8 cellular contexts compared by ENCODE assay signal in genomic region chr7:4745971-4746919, GRCh38. TPM values are rescaled to one million over a fixed set of nuclear protein-coding genes. Genes with fewer than 3 reads are reported as not detected.
DNase-seq lines count a peak whose midpoint lies in the region; ATAC-seq and TF ChIP-seq lines count a peak whose summit lies in the region.

No MANE protein-coding gene starts in this region.

- no peaks in the 10 kb centered on the region for H3K27me3 Mint-ChIP-seq in activated naive CD4-positive, alpha-beta T cell treated with anti-CD3 and anti-CD28 coated beads, Interleukin-2, amount 50 U/mL, for 24 hours

- DNase-seq in LHCN-M2 (ENCODE audit: low read depth) (peak; percentile 24), hepatocyte (ENCODE audit: low spot score) (peak; percentile 64), activated gamma-delta T cell treated with Interleukin-2 at 50 U/mL for 16 hours (no peak)
- DNase-seq in stimulated activated effector memory CD8-positive, alpha-beta T cell treated with anti-CD3 and anti-CD28 coated beads, Interleukin-12 subunit alpha, Interleukin-12 subunit beta, amount 100 ng/mL, for 72 hours (ENCODE audit: low spot score in 2 of 2) = peak in 1 of 2 donors; percentile 52

- peaks cover 50% of the 10 kb centered on the region for H3K4me1 ChIP-seq in DOHH2 (ENCODE audit: control insufficient read depth, low read length)
- H3K4me1 ChIP-seq in hepatocyte (ENCODE audit: insufficient read depth) = peaks cover 52% of the 10 kb centered on the region

- H3K36me3 Mint-ChIP-seq in activated naive CD4-positive, alpha-beta T cell treated with anti-CD3 and anti-CD28 coated beads, Interleukin-2, amount 50 U/mL, for 24 hours = peaks cover 13% of the 10 kb centered on the region
- H3K36me3 Mint-ChIP-seq in stimulated activated effector memory CD8-positive, alpha-beta T cell treated with anti-CD3 and anti-CD28 coated beads, Interleukin-12 subunit alpha, Interleukin-12 subunit beta, amount 100 ng/mL, for 72 hours = peaks cover 61% of the 10 kb centered on the region

- H3K4me3 ChIP-seq in DOHH2 (ENCODE audit: low read length) = peak overlapping the region; percentile 75
- peak overlapping the region; percentile 11 for H3K4me3 ChIP-seq in hepatocyte

- peaks cover 73% of the 10 kb centered on the region for H3K4me1 Mint-ChIP-seq in activated naive CD4-positive, alpha-beta T cell treated with anti-CD3 and anti-CD28 coated beads, Interleukin-2, amount 50 U/mL, for 24 hours
- peaks cover 51% of the 10 kb centered on the region for H3K4me1 Mint-ChIP-seq in stimulated activated effector memory CD8-positive, alpha-beta T cell treated with anti-CD3 and anti-CD28 coated beads, Interleukin-12 subunit alpha, Interleukin-12 subunit beta, amount 100 ng/mL, for 72 hours

- peak overlapping the region; percentile 98 for H3K4me2 ChIP-seq in DOHH2 (ENCODE audit: low read length)
- H3K4me2 ChIP-seq in hepatocyte = peak overlapping the region; percentile 69

- peaks cover 66% of the 10 kb centered on the region for H3K36me3 ChIP-seq in DOHH2 (ENCODE audit: control insufficient read depth, low read length)
- no peaks in the 10 kb centered on the region for H3K36me3 ChIP-seq in hepatocyte (replicated peaks; ENCODE audit: insufficient read depth, low read depth)

- no peak for TF ChIP-seq CTCF in DOHH2 (IDR thresholded peaks at IDR 0.05; ENCODE audit: low read depth, low read length, poor library complexity, severe bottlenecking)
- no peak for TF ChIP-seq CTCF in hepatocyte (IDR thresholded peaks at IDR 0.05; ENCODE audit: poor library complexity)

- H3K79me2 ChIP-seq in DOHH2 (ENCODE audit: control insufficient read depth, low read length) (peaks cover 71% of the 10 kb centered on the region), hepatocyte (peaks cover 72% of the 10 kb centered on the region)

- H3K27ac ChIP-seq in DOHH2 (ENCODE audit: low read depth, low read length) (peak overlapping the region; percentile 90), hepatocyte (peak overlapping the region; percentile 98)

- ATAC-seq in stimulated activated effector memory CD8-positive, alpha-beta T cell treated with anti-CD3 and anti-CD28 coated beads, Interleukin-12 subunit alpha, Interleukin-12 subunit beta, amount 100 ng/mL, for 72 hours = no peak
- ATAC-seq in GM21737 (IDR thresholded peaks at IDR 0.05; ENCODE audit: unreplicated experiment) (no peak), HG02571 (IDR thresholded peaks at IDR 0.05; ENCODE audit: unreplicated experiment) (no peak)

- H3K27me3 ChIP-seq in DOHH2 (ENCODE audit: control insufficient read depth, low read length) = no peaks in the 10 kb centered on the region
- H3K27me3 ChIP-seq in hepatocyte = no peaks in the 10 kb centered on the region

- H3K4me3 Mint-ChIP-seq in activated naive CD4-positive, alpha-beta T cell treated with anti-CD3 and anti-CD28 coated beads, Interleukin-2, amount 50 U/mL, for 24 hours = peak overlapping the region; percentile 87
- peak overlapping the region; percentile 76 for H3K4me3 Mint-ChIP-seq in stimulated activated effector memory CD8-positive, alpha-beta T cell treated with anti-CD3 and anti-CD28 coated beads, Interleukin-12 subunit alpha, Interleukin-12 subunit beta, amount 100 ng/mL, for 72 hours

- H3K9me2 ChIP-seq in DOHH2 (replicated peaks; ENCODE audit: control insufficient read depth, low read length) (no peaks in the 10 kb centered on the region), hepatocyte (replicated peaks; ENCODE audit: insufficient read depth) (no peaks in the 10 kb centered on the region)

- H2AFZ ChIP-seq in hepatocyte = peak overlapping the region; percentile 0

- peak overlapping the region; percentile 94 for H3K27ac Mint-ChIP-seq in activated naive CD4-positive, alpha-beta T cell treated with anti-CD3 and anti-CD28 coated beads, Interleukin-2, amount 50 U/mL, for 24 hours
- peak overlapping the region; percentile 90 for H3K27ac Mint-ChIP-seq in stimulated activated effector memory CD8-positive, alpha-beta T cell treated with anti-CD3 and anti-CD28 coated beads, Interleukin-12 subunit alpha, Interleukin-12 subunit beta, amount 100 ng/mL, for 72 hours

- H3F3A ChIP-seq in DOHH2 (ENCODE audit: control insufficient read depth, insufficient read depth) = peaks cover 19% of the 10 kb centered on the region

- WGBS in hepatocyte (ENCODE audit: low lambda C conversion rate, missing lambda C conversion rate) = 67% methylated on average over 12 of the region's 12 CpGs

- no peaks in the 10 kb centered on the region for H3K9me3 Mint-ChIP-seq in activated naive CD4-positive, alpha-beta T cell treated with anti-CD3 and anti-CD28 coated beads, Interleukin-2, amount 50 U/mL, for 24 hours
- H3K9me3 Mint-ChIP-seq in stimulated activated effector memory CD8-positive, alpha-beta T cell treated with anti-CD3 and anti-CD28 coated beads, Interleukin-12 subunit alpha, Interleukin-12 subunit beta, amount 100 ng/mL, for 72 hours = no peaks in the 10 kb centered on the region

- H3K9me3 ChIP-seq in DOHH2 (ENCODE audit: control insufficient read depth, insufficient read depth, low read length) (no peaks in the 10 kb centered on the region), hepatocyte (ENCODE audit: low read depth) (no peaks in the 10 kb centered on the region)

- H4K20me1 ChIP-seq in DOHH2 (ENCODE audit: control insufficient read depth, insufficient read depth, low read depth, low read length) (no peaks in the 10 kb centered on the region), hepatocyte (ENCODE audit: insufficient read depth, poor library complexity, severe bottlenecking) (no peaks in the 10 kb centered on the region)

RNA-seq across cellular contexts. Expression of gene AP5Z1, which starts 29.2 kb away (rescaled TPM):
- total RNA-seq in LHCN-M2 (2014; rRNA removed) = 42.9 and 45.6 TPM in 2 replicates
- polyA plus RNA-seq in LHCN-M2 (2012) = 33.6 TPM
- total RNA-seq in hepatocyte = 30.5 and 33.9 TPM in 2 replicates
- 60.3 and 76.9 TPM in 2 replicates for polyA plus RNA-seq in hepatocyte
